Comparison of ENCODE assay signal across 26 cellular contexts in genomic region chr11:24734742-24735141, GRCh38.
DNase-seq lines count a peak whose midpoint lies in the region; ATAC-seq and TF ChIP-seq lines count a peak whose summit lies in the region.
"Had no signal": no experiment of that assay in that cellular context is flagged by ENCODE, and none has a peak within 500 bp of the region (broad histone marks: within the 10 kb centered on the region; RNA-seq: fewer than 3 reads in every experiment).

No MANE protein-coding gene starts in this region.

- no peak overlapping the region for H3K4me2 ChIP-seq in GM23338
- no peak overlapping the region for H3K4me2 ChIP-seq in OCI-LY3 (ENCODE audit: low read length)
- peak overlapping the region; percentile 29 for H3K4me2 ChIP-seq in hepatocyte
- H3K4me2 ChIP-seq: A549, SK-N-SH had no signal

- H3K4me3 Mint-ChIP-seq in GM23338, result no peak overlapping the region
- no peak overlapping the region for H3K4me3 Mint-ChIP-seq in glutamatergic neuron (ENCODE audit: unreplicated experiment)
- H3K4me3 Mint-ChIP-seq: CD4-positive, alpha-beta memory T cell had no signal

- no peak for ATAC-seq in GM23338
- no peak for ATAC-seq in HG03039 (IDR thresholded peaks at IDR 0.05; ENCODE audit: unreplicated experiment)
- ATAC-seq: A549, GM12878, HCT116, K562 had no signal

- TF ChIP-seq CTCF in GM23338 (conservative IDR thresholded peaks at IDR 0.05; ENCODE audit: low read depth in 2 of 2), result no peak
- TF ChIP-seq CTCF in OCI-LY3 (IDR thresholded peaks at IDR 0.05; ENCODE audit: low read depth, low read length), result no peak
- TF ChIP-seq CTCF in hepatocyte (IDR thresholded peaks at IDR 0.05; ENCODE audit: poor library complexity), result no peak
- TF ChIP-seq CTCF in glutamatergic neuron (IDR thresholded peaks at IDR 0.05; ENCODE audit: partially characterized antibody, unreplicated experiment), result no peak

- no peak for DNase-seq in GM23338 (ENCODE audit: low spot score)
- DNase-seq in hepatocyte (ENCODE audit: low spot score), result peak; percentile 6
- DNase-seq in substantia nigra (lab: John Stamatoyannopoulos, UW), result no peak
- no peak for DNase-seq in glutamatergic neuron
- no peak for DNase-seq in mesenteric fat pad (ENCODE audit: low spot score)
- DNase-seq: C1 segment of cervical spinal cord; CD4-positive, alpha-beta memory T cell; COR-L47; DMS79; EL; GDM1; Kasumi-1; MV-4-11; NCI-H1105; NCI-H2029; NCI-H446; NCI-H524 treated with DMSO at 0.1 percent for 48 hours; SIG-M5; SK-N-SH; SW 1271 had no signal

- H3K27ac ChIP-seq in GM23338 (ENCODE audit: low read depth) (no peak overlapping the region), OCI-LY3 (ENCODE audit: low read length) (no peak overlapping the region), hepatocyte (no peak overlapping the region), substantia nigra (ENCODE audit: low read depth, low read length, poor library complexity, severe bottlenecking) (no peak overlapping the region)
- H3K27ac ChIP-seq: A549 had no signal

- H2AFZ ChIP-seq in GM23338 (peak overlapping the region; percentile 61), OCI-LY3 (ENCODE audit: low read depth, low read length) (0 out of 2 replicates have a peak overlapping the region, but pooled peaks have one; percentile 6), hepatocyte (peak overlapping the region; percentile 9)

- H4K20me1 ChIP-seq in GM23338 (replicated peaks; ENCODE audit: insufficient read depth) (no peaks in the 10 kb centered on the region), OCI-LY3 (ENCODE audit: insufficient read depth, low read length) (no peaks in the 10 kb centered on the region), hepatocyte (ENCODE audit: insufficient read depth, poor library complexity, severe bottlenecking) (no peaks in the 10 kb centered on the region)

- H3K36me3 ChIP-seq in GM23338 (ENCODE audit: insufficient read depth), result no peaks in the 10 kb centered on the region
- no peaks in the 10 kb centered on the region for H3K36me3 ChIP-seq in OCI-LY3 (replicated peaks; ENCODE audit: low read depth, low read length)
- no peaks in the 10 kb centered on the region for H3K36me3 ChIP-seq in hepatocyte (replicated peaks; ENCODE audit: insufficient read depth, low read depth)

- H3K79me2 ChIP-seq in GM23338 (replicated peaks; ENCODE audit: insufficient read depth) (no peaks in the 10 kb centered on the region), OCI-LY3 (ENCODE audit: low read length) (no peaks in the 10 kb centered on the region), hepatocyte (no peaks in the 10 kb centered on the region)

- H3K9me3 Mint-ChIP-seq in GM23338 (no peaks in the 10 kb centered on the region), glutamatergic neuron (ENCODE audit: unreplicated experiment) (no peaks in the 10 kb centered on the region)

- no peak overlapping the region for H3K9ac ChIP-seq in OCI-LY3 (ENCODE audit: low read length)
- H3K9ac ChIP-seq: SK-N-SH had no signal

- no peaks in the 10 kb centered on the region for H3F3A ChIP-seq in GM23338 (replicated peaks; ENCODE audit: low read depth)

- H3K27ac Mint-ChIP-seq in GM23338, result peak overlapping the region; percentile 11; the same call in 1 of the 2 replicates
- no peak overlapping the region for H3K27ac Mint-ChIP-seq in glutamatergic neuron (ENCODE audit: unreplicated experiment)
- H3K27ac Mint-ChIP-seq: CD4-positive, alpha-beta memory T cell had no signal

- no peaks in the 10 kb centered on the region; the same call in 2 of the 3 replicates for H3K36me3 Mint-ChIP-seq in GM23338 (ENCODE audit: low read depth)
- H3K36me3 Mint-ChIP-seq in glutamatergic neuron (ENCODE audit: unreplicated experiment), result no peaks in the 10 kb centered on the region
- H3K36me3 Mint-ChIP-seq: CD4-positive, alpha-beta memory T cell had no signal

- H3K4me3 ChIP-seq in GM23338, result no peak overlapping the region
- H3K4me3 ChIP-seq in OCI-LY3 (ENCODE audit: low read length), result no peak overlapping the region
- no peak overlapping the region for H3K4me3 ChIP-seq in hepatocyte
- H3K4me3 ChIP-seq: A549, GM12878, K562 had no signal

- H3K9me2 ChIP-seq in GM23338 (ENCODE audit: insufficient read depth), result no peaks in the 10 kb centered on the region
- no peaks in the 10 kb centered on the region for H3K9me2 ChIP-seq in hepatocyte (replicated peaks; ENCODE audit: insufficient read depth)
- H3K9me2 ChIP-seq: SK-N-SH had no signal

- WGBS in hepatocyte (ENCODE audit: low lambda C conversion rate, missing lambda C conversion rate), result 48% methylated on average over 3 of the region's 3 CpGs

- H3K4me1 ChIP-seq in GM23338 (ENCODE audit: insufficient read depth) (peaks cover 21% of the 10 kb centered on the region), OCI-LY3 (ENCODE audit: low read length) (no peaks in the 10 kb centered on the region), hepatocyte (ENCODE audit: insufficient read depth) (no peaks in the 10 kb centered on the region)
- H3K4me1 ChIP-seq: A549 had no signal

- H3K27me3 Mint-ChIP-seq in GM23338 (ENCODE audit: insufficient read depth, low read depth, poor library complexity) (peaks cover 3% of the 10 kb centered on the region), glutamatergic neuron (ENCODE audit: unreplicated experiment) (peaks cover 1% of the 10 kb centered on the region)
- H3K27me3 Mint-ChIP-seq: CD4-positive, alpha-beta memory T cell had no signal

- H3K27me3 ChIP-seq in GM23338 (ENCODE audit: insufficient read depth) (no peaks in the 10 kb centered on the region), OCI-LY3 (ENCODE audit: low read depth, low read length) (no peaks in the 10 kb centered on the region), hepatocyte (no peaks in the 10 kb centered on the region)

- H3K9me3 ChIP-seq in OCI-LY3 (ENCODE audit: insufficient read depth, low read length), result no peaks in the 10 kb centered on the region
- H3K9me3 ChIP-seq in hepatocyte (ENCODE audit: low read depth), result no peaks in the 10 kb centered on the region
- H3K9me3 ChIP-seq: A549, SK-N-SH had no signal

- H3K4me1 Mint-ChIP-seq in GM23338, result peaks cover 20% of the 10 kb centered on the region
- peaks cover 4% of the 10 kb centered on the region for H3K4me1 Mint-ChIP-seq in glutamatergic neuron (ENCODE audit: low read depth, unreplicated experiment)
- H3K4me1 Mint-ChIP-seq: CD4-positive, alpha-beta memory T cell had no signal

TF ChIP-seq in GM23338, 12 proteins besides CTCF, POLR2A, EP300 and RAD21 (continues in another document):
- no peak for TF ChIP-seq STAT1 (IDR thresholded peaks at IDR 0.05; ENCODE audit: unreplicated experiment)
- no peak for TF ChIP-seq ZNF331 (CRISPR knock-in tag; IDR thresholded peaks at IDR 0.05; ENCODE audit: low read depth)
- no peak for TF ChIP-seq ZNF114 (CRISPR knock-in tag; IDR thresholded peaks at IDR 0.05)
- TF ChIP-seq POLR2AphosphoS5 (IDR thresholded peaks at IDR 0.05; ENCODE audit: low read depth), result no peak
- TF ChIP-seq EZH2 (IDR thresholded peaks at IDR 0.05; ENCODE audit: low read depth, unreplicated experiment), result no peak

Comparison
In these comparisons a context has a peak if more than half of its experiments do, and no peak if none do; other contexts are left out.
1. H2AFZ ChIP-seq: peak in every context shown above with its lines; median percentile 61 in GM23338; 9 in hepatocyte; 6 in OCI-LY3.